ENCODE assay signal across 17 cellular contexts in the genomic region with DNA sequence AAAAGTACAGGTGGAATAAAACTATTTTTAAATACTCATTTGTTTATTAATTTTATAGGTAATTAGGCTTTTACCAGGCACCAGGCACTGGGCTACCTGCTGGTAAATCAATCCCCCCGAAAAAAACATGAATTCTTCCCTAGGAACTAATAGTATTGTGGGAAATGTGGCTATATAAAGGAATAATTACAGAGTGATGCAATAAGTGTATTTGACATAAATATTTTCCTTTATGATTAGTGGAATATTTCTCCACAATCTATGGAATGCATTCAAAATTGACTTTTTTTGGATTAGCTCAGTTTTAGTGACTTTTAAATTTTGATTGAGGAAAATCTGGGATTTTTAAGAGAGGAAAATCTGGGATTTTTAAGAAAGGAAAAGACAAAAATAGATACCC.
A peak's percentile ranks its signal among the peaks of the same experiment; 100 is the strongest.
DNase-seq lines count a peak whose midpoint lies in the region; ATAC-seq, FAIRE-seq and TF ChIP-seq lines count a peak whose summit lies in the region.
"Had no signal": no experiment of that assay in that cellular context is flagged by ENCODE, and none has a peak within 500 bp of the region (broad histone marks: within the 10 kb centered on the region; RNA-seq: fewer than 3 reads in every experiment).

No MANE protein-coding gene starts in this region.

- no peak overlapping the region for H3K27ac Mint-ChIP-seq in CD4-positive, alpha-beta memory T cell
- H3K27ac Mint-ChIP-seq: CD8-positive, alpha-beta T cell had no signal

- TF ChIP-seq CTCF in HepG2 (CRISPR knock-in tag; IDR thresholded peaks at IDR 0.05) (no peak), right lobe of liver (IDR thresholded peaks at IDR 0.05) (no peak), OCI-LY7 (conservative IDR thresholded peaks at IDR 0.05; ENCODE audit: low read length) (no peak), dorsolateral prefrontal cortex (IDR thresholded peaks at IDR 0.05 in 54 of 56, conservative IDR thresholded peaks at IDR 0.05 in 2 of 56; ENCODE audit: low read depth in 1 of 56, partially characterized antibody in 56 of 56) (no peak), uterus (IDR thresholded peaks at IDR 0.05) (no peak)

- FAIRE-seq in HepG2 (lab: Jason Lieb, UNC): no peak
- FAIRE-seq: A204.1, GM19239, HTR-8/SVneo, K562 had no signal

- H3K36me3 ChIP-seq in HepG2 (replicated peaks in 1 of 2; ENCODE audit: control insufficient read depth in 1 of 2, insufficient read depth in 2 of 2, low read length in 2 of 2) (no peaks in the 10 kb centered on the region), right lobe of liver (no peaks in the 10 kb centered on the region), OCI-LY7 (ENCODE audit: insufficient read depth, low read length) (no peaks in the 10 kb centered on the region), uterus (no peaks in the 10 kb centered on the region)
- no peaks in the 10 kb centered on the region for H3K36me3 ChIP-seq in CD4-positive, alpha-beta memory T cell (ENCODE audit: insufficient read depth, low read length)
- H3K36me3 ChIP-seq: BE2C had no signal

- H3K4me1 ChIP-seq in HepG2 (ENCODE audit: insufficient read depth, low read length): peaks cover 27% of the 10 kb centered on the region
- H3K4me1 ChIP-seq in right lobe of liver: peaks cover 0 to 59% (median 0%) of the 10 kb centered on the region in 4 donors
- peaks cover 30% of the 10 kb centered on the region for H3K4me1 ChIP-seq in OCI-LY7 (ENCODE audit: insufficient read depth, low read length, poor library complexity, severe bottlenecking)
- peaks cover 11% of the 10 kb centered on the region for H3K4me1 ChIP-seq in CD4-positive, alpha-beta memory T cell (ENCODE audit: insufficient read depth, low read length)
- no peaks in the 10 kb centered on the region for H3K4me1 ChIP-seq in uterus
- H3K4me1 ChIP-seq: BE2C had no signal

- WGBS in HepG2 (ENCODE audit: low lambda C conversion rate): 51% methylated on average over 1 of the region's 1 CpG
- 50% methylated on average over 1 of the region's 1 CpG for WGBS in right lobe of liver (ENCODE audit: insufficient coverage, low coverage, low lambda C conversion rate, missing lambda C conversion rate)

- H3K4me3 Mint-ChIP-seq in CD4-positive, alpha-beta memory T cell: no peak overlapping the region
- H3K4me3 Mint-ChIP-seq: CD8-positive, alpha-beta T cell had no signal

- H3K27me3 ChIP-seq in HepG2 (ENCODE audit: control insufficient read depth in 1 of 2, insufficient read depth in 2 of 2, low read length in 2 of 2) (no peaks in the 10 kb centered on the region), right lobe of liver (no peaks in the 10 kb centered on the region), dorsolateral prefrontal cortex (no peaks in the 10 kb centered on the region), uterus (no peaks in the 10 kb centered on the region)
- H3K27me3 ChIP-seq in CD4-positive, alpha-beta memory T cell (ENCODE audit: insufficient read depth, low read length): no peaks in the 10 kb centered on the region
- H3K27me3 ChIP-seq: BE2C had no signal

- in situ Hi-C loops in HepG2 (cut with HindIII; ENCODE audit: extremely low pct_ligation_motif_present, low pct_unique_long_range_greater_than_20kb): loop anchor here (10.0 kb wide), 1 partner anchor 217 kb away; no protein-coding TSS in a partner anchor

- H2AFZ ChIP-seq in HepG2 (ENCODE audit: low read length): no peak overlapping the region
- peak overlapping the region; percentile 92; the same call in 1 of the 2 replicates for H2AFZ ChIP-seq in OCI-LY7 (ENCODE audit: low read length)

- H3K4me3 ChIP-seq in HepG2 (replicated peaks in 1 of 3; ENCODE audit: insufficient read depth in 1 of 3, low read depth in 2 of 3, low read length in 3 of 3) (no peak overlapping the region), right lobe of liver (no peak overlapping the region), OCI-LY7 (ENCODE audit: low read depth, low read length, poor library complexity, severe bottlenecking) (no peak overlapping the region), dorsolateral prefrontal cortex (no peak overlapping the region), uterus (no peak overlapping the region)
- H3K4me3 ChIP-seq in CD4-positive, alpha-beta memory T cell (ENCODE audit: low read length in 2 of 2): no peak overlapping the region
- H3K4me3 ChIP-seq: K562 had no signal

- H4K20me1 ChIP-seq in HepG2 (ENCODE audit: insufficient read depth, low read length) (no peaks in the 10 kb centered on the region), OCI-LY7 (ENCODE audit: insufficient read depth, low read length) (no peaks in the 10 kb centered on the region)

- no peak for TF ChIP-seq RAD21 in HepG2 (CRISPR knock-in tag; IDR thresholded peaks at IDR 0.05)

- no peaks in the 10 kb centered on the region for H3K9me3 ChIP-seq in HepG2 (ENCODE audit: low read length)
- no peaks in the 10 kb centered on the region for H3K9me3 ChIP-seq in right lobe of liver
- no peaks in the 10 kb centered on the region for H3K9me3 ChIP-seq in OCI-LY7 (ENCODE audit: low read length)
- no peaks in the 10 kb centered on the region for H3K9me3 ChIP-seq in CD4-positive, alpha-beta memory T cell (ENCODE audit: control insufficient read depth in 1 of 2, low read length in 2 of 2)
- H3K9me3 ChIP-seq in uterus: no peaks in the 10 kb centered on the region
- H3K9me3 ChIP-seq: BE2C had no signal

- BruUV-seq in HepG2 (replicated peaks; lab: Mats Ljungman, UMichigan): no TSS peak
- no TSS peak for BruUV-seq in OCI-LY7 (replicated peaks; lab: Mats Ljungman, UMichigan)

- no peak for ATAC-seq in HepG2
- ATAC-seq in right lobe of liver: no peak
- ATAC-seq: K562 had no signal

- H3K9ac ChIP-seq in HepG2 (ENCODE audit: insufficient read depth, low read depth, low read length): no peak overlapping the region

- H3K9me2 ChIP-seq in OCI-LY7 (ENCODE audit: insufficient read depth, low read length): no peaks in the 10 kb centered on the region

- TF ChIP-seq EP300 in HepG2 (IDR thresholded peaks at IDR 0.05; ENCODE audit: low read depth in 2 of 2, low read length in 2 of 2): no peak
- no peak for TF ChIP-seq EP300 in HepG2 (CRISPR knock-in tag; IDR thresholded peaks at IDR 0.05; ENCODE audit: borderline replicate concordance)

- H3K9me3 Mint-ChIP-seq in CD4-positive, alpha-beta memory T cell: no peaks in the 10 kb centered on the region
- H3K9me3 Mint-ChIP-seq: CD8-positive, alpha-beta T cell had no signal

- no peak overlapping the region for H3K4me2 ChIP-seq in HepG2 (ENCODE audit: low read depth, low read length)
- H3K4me2 ChIP-seq in OCI-LY7 (ENCODE audit: low read length): peak overlapping the region; percentile 33; the same call in 1 of the 2 replicates

- H3K36me3 Mint-ChIP-seq in CD4-positive, alpha-beta memory T cell: no peaks in the 10 kb centered on the region
- H3K36me3 Mint-ChIP-seq: CD8-positive, alpha-beta T cell had no signal

- POLR2A ChIA-PET in HepG2 (lab: Yijun Ruan, JAX): no interaction called here
- POLR2A ChIA-PET in OCI-LY7 (lab: Charles Lee): interaction anchor here (0.6 kb wide), 1 partner anchor 552 kb away, joined by 3 read pairs; no protein-coding TSS in a partner anchor
- POLR2A ChIA-PET in CD4-positive, alpha-beta memory T cell (lab: Charles Lee; ENCODE audit: partially characterized antibody): no interaction called here

- H3K27me3 Mint-ChIP-seq in CD4-positive, alpha-beta memory T cell: peaks cover 0 to 5% of the 10 kb centered on the region in 2 donors

- H3K27ac ChIP-seq in HepG2 (ENCODE audit: extremely low read length, insufficient read depth, low read length) (peak overlapping the region; percentile 11), right lobe of liver (peak overlapping the region in 1 of 3 donors; percentile 88), OCI-LY7 (ENCODE audit: low read depth, low read length, poor library complexity, severe bottlenecking) (no peak overlapping the region), dorsolateral prefrontal cortex (peak overlapping the region in 39 of 59 donors; percentile 7 to 95 (median 87)), uterus (no peak overlapping the region)
- H3K27ac ChIP-seq in CD4-positive, alpha-beta memory T cell (ENCODE audit: low read depth, low read length): no peak overlapping the region
- H3K27ac ChIP-seq: C4-2B had no signal

- DNase-seq in HepG2 (ENCODE audit: low spot score) (no peak), right lobe of liver (no peak), OCI-LY7 (ENCODE audit: low spot score) (no peak), dorsolateral prefrontal cortex (no peak), uterus (no peak), iPS-NIHi11 (ENCODE audit: low spot score) (no peak)
- DNase-seq in CD4-positive, alpha-beta memory T cell: no peak
- DNase-seq: BE2C, DMS53, GF-D8, HCEC 1CT had no signal

- TF ChIP-seq POLR2A in HepG2 (IDR thresholded peaks at IDR 0.05; ENCODE audit: insufficient read depth in 1 of 2, low read depth in 2 of 2, low read length in 2 of 2) (no peak), right lobe of liver (IDR thresholded peaks at IDR 0.05) (no peak), uterus (IDR thresholded peaks at IDR 0.05) (no peak)

- H3K4me1 Mint-ChIP-seq in CD4-positive, alpha-beta memory T cell: peaks cover 8 to 11% (median 9%) of the 10 kb centered on the region in 4 donors

- CTCF ChIA-PET in HepG2 (lab: Yijun Ruan, JAX; ENCODE audit: low intra/inter-chr PET ratio, low total read pairs): interaction anchor here (1.4 to 2.2 kb wide), 7 partner anchors 34 to 728 kb away, joined by 3 to 43 read pairs (median 6); a partner anchor contains a TSS
- CTCF ChIA-PET in OCI-LY7 (lab: Charles Lee; ENCODE audit: unreplicated experiment): no interaction called here
- CTCF ChIA-PET in CD4-positive, alpha-beta memory T cell (lab: Charles Lee; ENCODE audit: partially characterized antibody): interaction anchor here (1.3 to 2.5 kb wide), 2 partner anchors 9 to 15 kb away, joined by 3 to 7 read pairs; no protein-coding TSS in a partner anchor

- intact Hi-C loops in HepG2 (cut with micrococcal nuclease; ENCODE audit: unreplicated experiment): loop anchor here (5.0 kb wide), 1 partner anchor 35 kb away; no protein-coding TSS in a partner anchor
- intact Hi-C loops in right lobe of liver (cut with DNase I): no loop called here
- intact Hi-C loops in OCI-LY7 (cut with micrococcal nuclease; ENCODE audit: unreplicated experiment): loop anchor here (2.0 to 10.0 kb wide), 2 partner anchors 83 to 397 kb away; a partner anchor contains a TSS
- intact Hi-C loops in dorsolateral prefrontal cortex (cut with DNase I): loop anchor here (5.0 to 10.0 kb wide), 5 partner anchors 115 to 727 kb away; a partner anchor contains a TSS
- intact Hi-C loops in CD4-positive, alpha-beta memory T cell (cut with micrococcal nuclease): no loop called here
- intact Hi-C loops in uterus (cut with DNase I; ENCODE audit: low total_unique reads): no loop called here

- no peaks in the 10 kb centered on the region for H3K79me2 ChIP-seq in HepG2 (ENCODE audit: insufficient read depth, low read length)
- no peaks in the 10 kb centered on the region for H3K79me2 ChIP-seq in OCI-LY7 (ENCODE audit: insufficient read depth, low read depth, low read length)

TF ChIP-seq in HepG2, 621 proteins besides CTCF, POLR2A, EP300 and RAD21 (continues in another document):
- peak; percentile 47; the same call in 1 of the 2 replicates for TF ChIP-seq CEBPB (IDR thresholded peaks at IDR 0.05; ENCODE audit: borderline replicate concordance, low read depth, low read length)
- TF ChIP-seq ZKSCAN5 (CRISPR knock-in tag; IDR thresholded peaks at IDR 0.05): no peak
- no peak for TF ChIP-seq SRSF1 (optimal IDR thresholded peaks at IDR 0.05; ENCODE audit: low read depth, low read length)

Comparison
In these comparisons a context has a peak if more than half of its experiments do, and no peak if none do; other contexts are left out.
1. intact Hi-C loops: an anchor here in HepG2 (5.0 kb wide), OCI-LY7 (2.0 to 10.0 kb wide) and dorsolateral prefrontal cortex (5.0 to 10.0 kb wide); none called in right lobe of liver, CD4-positive, alpha-beta memory T cell and uterus.
2. H3K27ac ChIP-seq: peak in HepG2 (single experiment) and dorsolateral prefrontal cortex (39 of 59); none in OCI-LY7 (single experiment), CD4-positive, alpha-beta memory T cell (single experiment) and uterus (0 of 2).